In genomic region chr17:76025294-76025693, GRCh38 we compare ENCODE assay signal across 29 cellular contexts. TPM values are rescaled to one million over a fixed set of nuclear protein-coding genes. Genes with fewer than 3 reads are reported as not detected.
"Had no signal": no experiment of that assay in that cellular context is flagged by ENCODE, and none has a peak within 500 bp of the region (broad histone marks: within the 10 kb centered on the region; RNA-seq: fewer than 3 reads in every experiment).

No MANE protein-coding gene starts in this region.

- H3K9me3 ChIP-seq: gastroesophageal sphincter, upper lobe of left lung had no signal

- FAIRE-seq: kidney, small intestine had no signal

- H3K27ac ChIP-seq: epithelial cell of prostate, gastroesophageal sphincter had no signal

- H3K27ac Mint-ChIP-seq: activated B cell treated with CpG ODN at 0.5 μM for 24 hours; activated CD8-positive, alpha-beta T cell treated with anti-CD3 and anti-CD28 coated beads for 36 hours; activated naive CD8-positive, alpha-beta T cell treated with anti-CD3 and anti-CD28 coated beads, Interleukin-2, amount 50 U/mL, for 24 hours; activated T-helper 17 cell treated with anti-CD3 and anti-CD28 coated beads, Interleukin-2, amount 50 U/mL, for 72 hours; dendritic cell treated with granulocyte-macrophage colony-stimulating factor and Interleukin-4, amounts not matched to agents 40 ng/mL and 50 ng/mL, for 4 days; natural killer cell treated with Interleukin-12 subunit alpha and Interleukin-12 subunit beta and Interleukin-15 and Interleukin-18, amount 100 ng/mL, for 72 hours; stimulated activated effector memory CD8-positive, alpha-beta T cell treated with anti-CD3 and anti-CD28 coated beads, Interleukin-12 subunit alpha, Interleukin-12 subunit beta, amount 100 ng/mL, for 72 hours; stimulated activated naive CD8-positive, alpha-beta T cell treated with anti-CD3 and anti-CD28 coated beads, Interleukin-15, Interleukin-2, amounts not matched to agents 100 ng/mL and 50 ng/mL, for 24 hours; T-helper 17 cell had no signal

- H3K36me3 Mint-ChIP-seq: natural killer cell treated with Interleukin-12 subunit alpha and Interleukin-12 subunit beta and Interleukin-15 and Interleukin-18, amount 100 ng/mL, for 72 hours; stimulated activated effector memory CD8-positive, alpha-beta T cell treated with anti-CD3 and anti-CD28 coated beads, Interleukin-12 subunit alpha, Interleukin-12 subunit beta, amount 100 ng/mL, for 72 hours had no signal

- H3K4me1 ChIP-seq: gastroesophageal sphincter had no signal

- H3K27me3 ChIP-seq: upper lobe of left lung had no signal

- H3K4me3 Mint-ChIP-seq: activated B cell treated with CpG ODN at 0.5 μM for 24 hours; activated CD8-positive, alpha-beta T cell treated with anti-CD3 and anti-CD28 coated beads for 36 hours; activated naive CD8-positive, alpha-beta T cell treated with anti-CD3 and anti-CD28 coated beads, Interleukin-2, amount 50 U/mL, for 24 hours; activated T-cell treated with anti-CD3 and anti-CD28 coated beads, Interleukin-2, amount 50 U/mL, for 4 hours; activated T-helper 17 cell treated with anti-CD3 and anti-CD28 coated beads, Interleukin-2, amount 50 U/mL, for 72 hours; dendritic cell treated with granulocyte-macrophage colony-stimulating factor and Interleukin-4, amounts not matched to agents 40 ng/mL and 50 ng/mL, for 4 days; natural killer cell treated with Interleukin-12 subunit alpha and Interleukin-12 subunit beta and Interleukin-15 and Interleukin-18, amount 100 ng/mL, for 72 hours; stimulated activated effector memory CD8-positive, alpha-beta T cell treated with anti-CD3 and anti-CD28 coated beads, Interleukin-12 subunit alpha, Interleukin-12 subunit beta, amount 100 ng/mL, for 72 hours; stimulated activated naive CD8-positive, alpha-beta T cell treated with anti-CD3 and anti-CD28 coated beads, Interleukin-15, Interleukin-2, amounts not matched to agents 100 ng/mL and 50 ng/mL, for 24 hours; T-helper 17 cell had no signal

- H3K27me3 Mint-ChIP-seq: activated B cell treated with CpG ODN at 0.5 μM for 24 hours; activated CD8-positive, alpha-beta T cell treated with anti-CD3 and anti-CD28 coated beads for 36 hours; activated naive CD8-positive, alpha-beta T cell treated with anti-CD3 and anti-CD28 coated beads, Interleukin-2, amount 50 U/mL, for 24 hours; activated T-helper 17 cell treated with anti-CD3 and anti-CD28 coated beads, Interleukin-2, amount 50 U/mL, for 72 hours; natural killer cell treated with Interleukin-12 subunit alpha and Interleukin-12 subunit beta and Interleukin-15 and Interleukin-18, amount 100 ng/mL, for 72 hours; stimulated activated naive CD8-positive, alpha-beta T cell treated with anti-CD3 and anti-CD28 coated beads, Interleukin-15, Interleukin-2, amounts not matched to agents 100 ng/mL and 50 ng/mL, for 24 hours; T-helper 17 cell had no signal

- H3K4me3 ChIP-seq: gastroesophageal sphincter, lung had no signal

- H3K9me3 Mint-ChIP-seq: activated B cell treated with CpG ODN at 0.5 μM for 24 hours; activated CD8-positive, alpha-beta T cell treated with anti-CD3 and anti-CD28 coated beads for 36 hours; activated naive CD8-positive, alpha-beta T cell treated with anti-CD3 and anti-CD28 coated beads, Interleukin-2, amount 50 U/mL, for 24 hours; activated T-cell treated with anti-CD3 and anti-CD28 coated beads, Interleukin-2, amount 50 U/mL, for 4 hours; activated T-helper 17 cell treated with anti-CD3 and anti-CD28 coated beads, Interleukin-2, amount 50 U/mL, for 72 hours; dendritic cell treated with granulocyte-macrophage colony-stimulating factor and Interleukin-4, amounts not matched to agents 40 ng/mL and 50 ng/mL, for 4 days; natural killer cell treated with Interleukin-12 subunit alpha and Interleukin-12 subunit beta and Interleukin-15 and Interleukin-18, amount 100 ng/mL, for 72 hours; stimulated activated effector memory CD8-positive, alpha-beta T cell treated with anti-CD3 and anti-CD28 coated beads, Interleukin-12 subunit alpha, Interleukin-12 subunit beta, amount 100 ng/mL, for 72 hours; stimulated activated naive CD8-positive, alpha-beta T cell treated with anti-CD3 and anti-CD28 coated beads, Interleukin-15, Interleukin-2, amounts not matched to agents 100 ng/mL and 50 ng/mL, for 24 hours had no signal

- H3K36me3 ChIP-seq: gastroesophageal sphincter had no signal

- DNase-seq: activated B cell treated with CpG ODN at 0.5 μM for 24 hours; activated CD4-positive, alpha-beta T cell treated with anti-CD3 and anti-CD28 coated beads, Interleukin-2, amount 50 U/mL, for 1 hour; activated CD8-positive, alpha-beta T cell treated with anti-CD3 and anti-CD28 coated beads for 36 hours; activated gamma-delta T cell treated with Interleukin-2 at 50 U/mL for 16 hours; activated naive CD4-positive, alpha-beta T cell treated with anti-CD3 and anti-CD28 coated beads, Interleukin-2, amount 50 U/mL, for 16 hours; activated naive CD8-positive, alpha-beta T cell treated with anti-CD3 and anti-CD28 coated beads, Interleukin-2, amount 50 U/mL, for 24 hours; activated T-cell treated with anti-CD3 and anti-CD28 coated beads, Interleukin-2, amount 50 U/mL, for 4 hours; amygdala; central memory CD4-positive, alpha-beta T cell; head of caudate nucleus; hippocampal formation; kidney; mesendoderm; small intestine; stimulated activated CD4-positive, alpha-beta T cell treated with anti-CD3 and anti-CD28 coated beads, Interleukin-4, amount 100 ng/mL, for 24 hours; T-helper 17 cell; T1000; upper lobe of left lung had no signal

- ATAC-seq: activated CD8-positive, alpha-beta T cell treated with anti-CD3 and anti-CD28 coated beads for 36 hours; activated naive CD8-positive, alpha-beta T cell treated with anti-CD3 and anti-CD28 coated beads, Interleukin-2, amount 50 U/mL, for 24 hours; activated T-cell treated with anti-CD3 and anti-CD28 coated beads, Interleukin-2, amount 50 U/mL, for 4 hours; activated T-helper 17 cell treated with anti-CD3 and anti-CD28 coated beads, Interleukin-2, amount 50 U/mL, for 72 hours; gastroesophageal sphincter; sciatic nerve; stimulated activated effector memory CD8-positive, alpha-beta T cell treated with anti-CD3 and anti-CD28 coated beads, Interleukin-12 subunit alpha, Interleukin-12 subunit beta, amount 100 ng/mL, for 72 hours; T-helper 17 cell had no signal

RNA-seq across cellular contexts. Expression of gene EVPL, which starts 1.8 kb away (rescaled TPM):
- total RNA-seq: activated B cell treated with CpG ODN at 0.5 μM for 24 hours, fibroblast of lung, osteocyte had no signal
- polyA plus RNA-seq: fibroblast of lung had no signal
